9 cellular contexts compared by ENCODE assay signal in the genomic region with DNA sequence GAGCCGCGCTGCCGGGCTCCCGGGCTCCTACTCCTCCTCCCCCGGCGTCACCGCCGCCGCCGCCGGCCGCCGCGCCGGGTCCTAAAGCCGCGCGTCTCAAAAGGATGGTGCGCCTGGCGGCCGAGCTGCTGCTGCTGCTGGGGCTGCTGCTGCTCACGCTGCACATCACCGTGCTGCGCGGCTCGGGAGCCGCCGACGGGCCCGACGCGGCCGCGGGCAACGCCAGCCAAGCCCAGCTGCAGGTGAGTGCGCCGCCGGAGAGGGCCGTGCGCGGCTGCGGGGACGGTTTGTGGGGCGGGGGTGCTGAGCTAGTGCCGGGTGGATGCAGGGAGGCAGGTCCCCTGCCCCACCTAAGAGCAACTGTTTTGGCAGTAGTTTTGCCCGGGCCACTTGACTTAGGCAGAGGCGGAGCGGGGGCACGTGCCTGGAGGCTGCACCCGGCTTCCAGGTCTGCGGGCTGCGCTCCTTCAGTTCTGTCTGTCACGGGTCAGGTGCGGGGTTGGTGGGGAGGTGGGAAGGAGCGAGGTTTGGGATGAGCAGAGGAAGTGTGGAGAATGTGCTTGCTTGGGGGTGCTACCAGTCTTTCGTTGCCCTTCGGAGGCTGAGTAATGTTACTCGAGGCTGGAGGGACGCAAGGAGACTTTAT. TPM values are rescaled to one million over a fixed set of nuclear protein-coding genes. Genes with fewer than 3 reads are reported as not detected.
DNase-seq lines count a peak whose midpoint lies in the region; ATAC-seq, FAIRE-seq and TF ChIP-seq lines count a peak whose summit lies in the region.
"Had no signal": no experiment of that assay in that cellular context is flagged by ENCODE, and none has a peak within 500 bp of the region (broad histone marks: within the 10 kb centered on the region; RNA-seq: fewer than 3 reads in every experiment).

No MANE protein-coding gene starts in this region.

- TF ChIP-seq POLR2A in H1 (IDR thresholded peaks at IDR 0.05; ENCODE audit: control extremely low read depth in 1 of 2, low read depth in 2 of 2, low read length in 2 of 2): no peak

- ATAC-seq in HG02798 (IDR thresholded peaks at IDR 0.05; ENCODE audit: poor library complexity, unreplicated experiment): peak; percentile 93

- H3K9me3 ChIP-seq in H1 (ENCODE audit: insufficient read depth in 2 of 2, low read depth in 1 of 2, low read length in 1 of 2) (no peaks in the 10 kb centered on the region), mesodermal cell (ENCODE audit: control insufficient read depth, low read length) (no peaks in the 10 kb centered on the region)

- no peak overlapping the region for H3K23ac ChIP-seq in H1 (ENCODE audit: insufficient read length)

- peaks cover 18% of the 10 kb centered on the region; the same call in 1 of the 2 replicates for H3K23me2 ChIP-seq in H1 (ENCODE audit: low read depth, low read length)

- H3K18ac ChIP-seq in H1 (ENCODE audit: extremely low read depth, low read length): peak overlapping the region; percentile 25; the same call in 1 of the 2 replicates

- H3K79me1 ChIP-seq in H1 (ENCODE audit: low read depth, low read length): no peaks in the 10 kb centered on the region

- peaks cover 0 to 1% of the 10 kb centered on the region in 2 experiments for H4K20me1 ChIP-seq in H1 (replicated peaks in 1 of 2; ENCODE audit: control insufficient read depth in 1 of 2, insufficient read depth in 2 of 2, low read length in 2 of 2)

- H3K27me3 ChIP-seq in H1 (replicated peaks in 1 of 4; ENCODE audit: control insufficient read depth in 3 of 4, extremely low read depth in 1 of 4, insufficient read depth in 3 of 4, low read length in 3 of 4): peaks cover 10 to 56% (median 40%) of the 10 kb centered on the region in 4 experiments

- peak overlapping the region; percentile 75 for H2AFZ ChIP-seq in H1 (ENCODE audit: low read length)

- peak in 1 of 2 experiments; percentile 2; a peak in 1 of 4 replicates for TF ChIP-seq RAD21 in H1 (IDR thresholded peaks at IDR 0.05 in 1 of 2, conservative IDR thresholded peaks at IDR 0.05 in 1 of 2; ENCODE audit: low read depth in 2 of 2, low read length in 2 of 2)

- H4K8ac ChIP-seq in H1 (ENCODE audit: extremely low read depth, insufficient read depth, low read length): no peak overlapping the region

- FAIRE-seq in H1 (lab: Jason Lieb, UNC): no peak

- POLR2A ChIA-PET in H1 (lab: Charles Lee; ENCODE audit: partially characterized antibody): interaction anchor here (1.1 kb wide), 1 partner anchor 35 kb away, joined by 4 read pairs; no protein-coding TSS in a partner anchor

- H3K14ac ChIP-seq in H1 (ENCODE audit: insufficient read length): no peak overlapping the region

- no peak overlapping the region for H2BK12ac ChIP-seq in H1 (ENCODE audit: low read depth, low read length)

- H3K4me3 ChIP-seq in H1 (ENCODE audit: extremely low read depth in 1 of 4, insufficient read depth in 2 of 4, low read depth in 3 of 4, low read length in 4 of 4) (peak overlapping the region; percentile 43 to 81 (median 64)), mesodermal cell (ENCODE audit: extremely low read depth, insufficient read depth, low read length, poor library complexity, severe bottlenecking) (peak overlapping the region; percentile 59)

- no peak overlapping the region for H4K5ac ChIP-seq in H1 (ENCODE audit: insufficient read length, low read depth, low read length)

- H2BK15ac ChIP-seq in H1 (ENCODE audit: low read length): no peak overlapping the region

- H2BK20ac ChIP-seq in H1 (ENCODE audit: low read length): no peak overlapping the region

- no peaks in the 10 kb centered on the region for H3K79me2 ChIP-seq in H1 (ENCODE audit: control insufficient read depth in 1 of 2, insufficient read depth in 2 of 2, low read length in 2 of 2)

- DNase-seq in NCI-H2081 (lab: John Stamatoyannopoulos, UW) (peak; percentile 61 to 75), NCI-H2081 treated with DMSO at 0.1 percent for 48 hours (lab: John Stamatoyannopoulos, UW) (no peak), NCI-H1930 (lab: John Stamatoyannopoulos, UW) (peak; percentile 60 to 68), H1 (ENCODE audit: low read depth in 1 of 2, low spot score in 2 of 2) (peak in 1 of 2 experiments; percentile 82)
- DNase-seq in activated CD4-positive, alpha-beta T cell treated with anti-CD3 and anti-CD28 coated beads, Interleukin-2, amount 50 U/mL, for 48 hours: peak; percentile 61 to 66
- peak; percentile 14 for DNase-seq in stimulated activated CD8-positive, alpha-beta memory T cell treated with anti-CD3 and anti-CD28 coated beads, Interleukin-15, amount 100 ng/mL, for 24 hours (ENCODE audit: low read depth)

- H3K56ac ChIP-seq in H1 (replicated peaks; ENCODE audit: insufficient read length, low read depth, low read length): no peak overlapping the region

- TF ChIP-seq EP300 in H1 (IDR thresholded peaks at IDR 0.05; ENCODE audit: borderline replicate concordance in 1 of 2, low read depth in 2 of 2, low read length in 2 of 2): peak in 1 of 2 experiments; percentile 69; a peak in 1 of 3 replicates

- 1% methylated on average over 36 of the region's 59 CpGs; no CpG with 5 or more reads in 1 of the 2 experiments for WGBS in H1 (ENCODE audit: extremely low coverage in 1 of 2, insufficient coverage in 1 of 2, insufficient read length in 1 of 2, insufficient replicate concordance in 2 of 2, low coverage in 1 of 2, low lambda C conversion rate in 2 of 2, missing lambda C conversion rate in 1 of 2), 2 experiments
- 0% methylated on average over 41 to 49 of the region's 59 CpGs for WGBS in mesodermal cell (ENCODE audit: insufficient coverage in 2 of 2), 2 experiments

- no peak overlapping the region for H3K4ac ChIP-seq in H1 (replicated peaks; ENCODE audit: insufficient read length, low read depth, low read length)

- no peak overlapping the region for H2BK120ac ChIP-seq in H1 (replicated peaks; ENCODE audit: low read depth, low read length)

- H3K4me2 ChIP-seq in H1 (ENCODE audit: insufficient read depth in 1 of 2, low read depth in 2 of 2, low read length in 2 of 2): peak overlapping the region; percentile 82 to 98

- H3K27ac ChIP-seq in H1 (ENCODE audit: low read depth, low read length) (no peak overlapping the region), mesodermal cell (ENCODE audit: low read depth, low read length, severe bottlenecking) (no peak overlapping the region)
- H3K27ac ChIP-seq: C4-2B had no signal

- no peak overlapping the region for H2BK5ac ChIP-seq in H1 (ENCODE audit: low read depth, low read length)

- CTCF ChIA-PET in H1 (lab: Charles Lee; ENCODE audit: partially characterized antibody): interaction anchor here (0.7 to 1.0 kb wide), 2 partner anchors 41 to 74 kb away, joined by 3 read pairs; no protein-coding TSS in a partner anchor

- no peaks in the 10 kb centered on the region for H3K36me3 ChIP-seq in H1 (ENCODE audit: control insufficient read depth in 2 of 4, insufficient read depth in 4 of 4, low read length in 3 of 4)
- peaks cover 5% of the 10 kb centered on the region for H3K36me3 ChIP-seq in mesodermal cell (ENCODE audit: control insufficient read depth, insufficient read depth, low read length)

- no peak overlapping the region for H2AK5ac ChIP-seq in H1 (ENCODE audit: low read depth, low read length)

- H3K9ac ChIP-seq in H1 (replicated peaks in 1 of 4; ENCODE audit: extremely low read depth in 1 of 4, low read depth in 3 of 4, low read length in 3 of 4): no peak overlapping the region

- H3K4me1 ChIP-seq in H1 (replicated peaks in 1 of 4; ENCODE audit: control insufficient read depth in 3 of 4, insufficient read depth in 4 of 4, low read length in 3 of 4): peaks cover 0 to 3% (median 2%) of the 10 kb centered on the region in 4 experiments; a peak in 3 of 7 replicates
- H3K4me1 ChIP-seq in mesodermal cell (ENCODE audit: control insufficient read depth, insufficient read depth, low read length, poor library complexity, severe bottlenecking): peaks cover 5% of the 10 kb centered on the region

- no peak overlapping the region for H4K91ac ChIP-seq in H1 (replicated peaks; ENCODE audit: insufficient read length, low read length)

- peak in 1 of 3 experiments; percentile 10; a peak in 1 of 4 replicates for TF ChIP-seq CTCF in H1 (IDR thresholded peaks at IDR 0.05; ENCODE audit: control extremely low read depth in 1 of 3, insufficient read depth in 1 of 3, low read depth in 1 of 3, low read length in 3 of 3)

TF ChIP-seq in H1, 55 proteins besides CTCF, POLR2A, EP300 and RAD21 (continues in another document):
- TF ChIP-seq JUND (IDR thresholded peaks at IDR 0.05; ENCODE audit: low read length): no peak
- TF ChIP-seq NRF1 (IDR thresholded peaks at IDR 0.05; ENCODE audit: low read depth, low read length): no peak
- no peak for TF ChIP-seq CHD1 (IDR thresholded peaks at IDR 0.05; ENCODE audit: low read depth, low read length)
- peak; percentile 43 for TF ChIP-seq EZH2 (IDR thresholded peaks at IDR 0.05; ENCODE audit: low read depth, low read length, severe bottlenecking)
- no peak for TF ChIP-seq ZNF274 (IDR thresholded peaks at IDR 0.05; ENCODE audit: borderline replicate concordance, extremely low read depth, low read length)
- TF ChIP-seq SIN3A (conservative IDR thresholded peaks at IDR 0.05 in 1 of 2, IDR thresholded peaks at IDR 0.05 in 1 of 2; ENCODE audit: low read depth in 1 of 2, low read length in 2 of 2): peak; percentile 9 to 62; a peak in 1 of 4 replicates
- TF ChIP-seq BACH1 (IDR thresholded peaks at IDR 0.05; ENCODE audit: low read length): no peak
- no peak for TF ChIP-seq SP1 (IDR thresholded peaks at IDR 0.05; ENCODE audit: low read depth, low read length)
- TF ChIP-seq RXRA (IDR thresholded peaks at IDR 0.05; ENCODE audit: insufficient read depth, low read depth, low read length): no peak
- TF ChIP-seq CTBP2 (IDR thresholded peaks at IDR 0.05; ENCODE audit: borderline replicate concordance, insufficient read depth, insufficient read length, low read length): no peak
- no peak for TF ChIP-seq TCF12 (IDR thresholded peaks at IDR 0.05; ENCODE audit: low read depth, low read length)
- no peak for TF ChIP-seq RFX5 (IDR thresholded peaks at IDR 0.05; ENCODE audit: borderline replicate concordance, low read depth, low read length)

RNA-seq across cellular contexts. Expression of gene ISM1, which starts 0.7 kb away (rescaled TPM):
- total RNA-seq in H1 (2021; fragmentation: NEBNext Ultra II Directional; extraction: Animal tissue kit (Norgen Biotek cat#: 25700)): 0.78 and 0.97 TPM in 2 replicates
- polyA plus RNA-seq in H1 (2011; rRNA removed): 0.35 and 0.62 TPM in 2 replicates
- polyA plus RNA-seq in H1 (2011; cell fraction: cytosol; rRNA removed): 0.52 TPM
- 0.74 TPM for polyA plus RNA-seq in H1 (2011; cell fraction: nucleus; rRNA removed)
- 0.75 to 1.1 TPM (median 0.83 TPM) in 4 replicates for polyA plus RNA-seq in H1 (2012, experiment 1 of 2)
- polyA plus RNA-seq in H1 (2012, experiment 2 of 2): 0.49 TPM
- 0.51 TPM for polyA plus RNA-seq in H1 (2013, experiment 1 of 2)
- 0.68 TPM for polyA plus RNA-seq in H1 (2013, experiment 2 of 2)
- 0.50 and 0.78 TPM in 2 replicates for polyA minus RNA-seq in H1 (2011; rRNA and poly(A)+ RNA removed)
- not detected for polyA minus RNA-seq in H1 (2011; cell fraction: cytosol; rRNA and poly(A)+ RNA removed)
- polyA minus RNA-seq in H1 (2011; cell fraction: nucleus; rRNA and poly(A)+ RNA removed): 1.1 TPM
- polyA plus RNA-seq in mesodermal cell (2013, experiment 1 of 2): 30.0 TPM
- polyA plus RNA-seq in mesodermal cell (2013, experiment 2 of 2): 27.0 TPM
